In genomic region chrX:48896611-48897011, GRCh38 we compare ENCODE assay signal across 8 cellular contexts.
DNase-seq lines count a peak whose midpoint lies in the region; ATAC-seq and TF ChIP-seq lines count a peak whose summit lies in the region.

No MANE protein-coding gene starts in this region.

- no peaks in the 10 kb centered on the region for H3K9me3 ChIP-seq in parathyroid adenoma (ENCODE audit: control insufficient read depth, low read length)

- peak overlapping the region; percentile 96 for H3K27ac ChIP-seq in parathyroid adenoma

- H3K4me3 ChIP-seq in epithelial cell of esophagus (ENCODE audit: low read length), result peak overlapping the region; percentile 68
- peak overlapping the region; percentile 88 for H3K4me3 ChIP-seq in parathyroid adenoma (ENCODE audit: low read depth, low read length)

- peak overlapping the region; percentile 70 for H2AFZ ChIP-seq in parathyroid adenoma

- DNase-seq in NCI-H2171 treated with DMSO at 0.1 percent for 48 hours (lab: John Stamatoyannopoulos, UW), result peak; percentile 3
- DNase-seq in NCI-H2171 (lab: John Stamatoyannopoulos, UW), result no peak
- DNase-seq in RKO (ENCODE audit: low spot score), result peak; percentile 61
- DNase-seq in epithelial cell of esophagus (ENCODE audit: low read depth), result no peak

- H3K9ac ChIP-seq in parathyroid adenoma, result no peak overlapping the region

- TF ChIP-seq CTCF in epithelial cell of esophagus (IDR thresholded peaks at IDR 0.05; ENCODE audit: insufficient read depth, low read depth, low read length, missing control alignments), result no peak
- TF ChIP-seq CTCF in parathyroid adenoma (IDR thresholded peaks at IDR 0.05), result no peak

- H3K4me2 ChIP-seq in parathyroid adenoma (ENCODE audit: low read length), result peak overlapping the region; percentile 72

- ATAC-seq in HG03175 (IDR thresholded peaks at IDR 0.05; ENCODE audit: unreplicated experiment) (no peak), GM19351 (IDR thresholded peaks at IDR 0.05; ENCODE audit: unreplicated experiment) (no peak), GM21717 (IDR thresholded peaks at IDR 0.05; ENCODE audit: unreplicated experiment) (no peak)

- H3K27me3 ChIP-seq in parathyroid adenoma (ENCODE audit: control insufficient read depth, insufficient read depth, low read length), result no peaks in the 10 kb centered on the region

- H3K79me2 ChIP-seq in parathyroid adenoma, result peaks cover 3% of the 10 kb centered on the region

- H3K4me1 ChIP-seq in parathyroid adenoma, result peaks cover 3% of the 10 kb centered on the region

- no peaks in the 10 kb centered on the region for H3K36me3 ChIP-seq in parathyroid adenoma (ENCODE audit: control insufficient read depth, insufficient read depth, low read length)

Comparison
In these comparisons a context has a peak if more than half of its experiments do, and no peak if none do; other contexts are left out.
1. DNase-seq: peak in NCI-H2171 treated with DMSO at 0.1 percent for 48 hours (single experiment) and RKO (single experiment); none in NCI-H2171 (single experiment) and epithelial cell of esophagus (single experiment).